In the genomic region with DNA sequence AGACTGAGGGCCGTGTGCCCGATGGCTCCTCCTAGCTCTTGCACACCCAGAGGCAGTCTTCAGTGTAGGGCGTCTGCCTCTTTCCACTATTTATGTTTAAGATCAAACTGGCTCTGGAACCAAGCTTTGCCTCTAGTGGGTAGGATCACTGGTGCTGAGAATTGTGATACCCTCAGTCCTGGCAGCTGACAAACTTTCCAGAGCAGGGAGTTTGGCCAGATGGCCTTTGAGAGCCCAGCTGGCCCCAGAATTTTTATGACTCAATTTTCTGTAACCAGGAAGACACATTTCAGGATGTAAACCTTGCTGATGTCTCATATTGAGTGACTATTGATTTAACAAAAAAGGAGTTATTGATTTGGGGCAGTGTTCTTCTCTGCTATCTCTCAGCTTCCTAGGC, we compare ENCODE assay signal across 18 cellular contexts. TPM values are rescaled to one million over a fixed set of nuclear protein-coding genes. Genes with fewer than 3 reads are reported as not detected.
DNase-seq lines count a peak whose midpoint lies in the region; ATAC-seq, FAIRE-seq and TF ChIP-seq lines count a peak whose summit lies in the region.
"Had no signal": no experiment of that assay in that cellular context is flagged by ENCODE, and none has a peak within 500 bp of the region (broad histone marks: within the 10 kb centered on the region; RNA-seq: fewer than 3 reads in every experiment).

No MANE protein-coding gene starts in this region.

- peak; percentile 11 for DNase-seq in AG10803 (ENCODE audit: low read depth)
- DNase-seq in LHCN-M2 (ENCODE audit: low read depth): peak; percentile 34
- DNase-seq in cerebellar cortex (ENCODE audit: low spot score): peak; percentile 61
- no peak for DNase-seq in lung (ENCODE audit: low spot score)
- DNase-seq in stimulated activated CD4-positive, alpha-beta T cell treated with anti-CD3 and anti-CD28 coated beads, Interleukin-2, amount 100 ng/mL, for 48 hours: no peak
- DNase-seq in activated CD8-positive, alpha-beta memory T cell treated with anti-CD3 and anti-CD28 coated beads, Interleukin-2, amount 50 U/mL, for 4 hours: no peak
- no peak for DNase-seq in HTR-8/SVneo (ENCODE audit: insufficient read length, low spot score)
- DNase-seq: activated CD4-positive, CD25-positive, alpha-beta regulatory T cell treated with anti-CD3 and anti-CD28 coated beads, Interleukin-2, amount 50 U/mL, for 72 hours; activated CD8-positive, alpha-beta memory T cell treated with anti-CD3 and anti-CD28 coated beads, Interleukin-2, amount 50 U/mL, for 48 hours; activated naive CD8-positive, alpha-beta T cell treated with anti-CD3 and anti-CD28 coated beads, Interleukin-2, amount 10 ng/mL, durations not matched to agents 7 days and 5 days; DMS79; mesendoderm; MM.1S; NCI-H2227 treated with DMSO at 0.1 percent for 48 hours; nucleus accumbens; OCI-M1 had no signal

- H3K27ac ChIP-seq in lung (ENCODE audit: low read depth in 1 of 2, low read length in 1 of 2): peak overlapping the region; percentile 35 to 79
- H3K27ac ChIP-seq: thoracic aorta had no signal

- no peak for FAIRE-seq in HTR-8/SVneo (lab: Jason Lieb, UNC)

- no peak for TF ChIP-seq CTCF in AG10803 (conservative IDR thresholded peaks at IDR 0.05; ENCODE audit: low read length)
- TF ChIP-seq CTCF in lung (IDR thresholded peaks at IDR 0.05; ENCODE audit: control extremely low read depth, extremely low read depth): no peak

- H3K4me1 ChIP-seq in lung (ENCODE audit: control insufficient read depth in 2 of 2, insufficient read depth in 2 of 2, low read length in 2 of 2): peaks cover 15 to 28% of the 10 kb centered on the region in 2 donors

- H3K36me3 ChIP-seq in lung (ENCODE audit: control insufficient read depth in 2 of 2, insufficient read depth in 2 of 2, low read length in 2 of 2): no peaks in the 10 kb centered on the region
- H3K36me3 ChIP-seq: thoracic aorta had no signal

- H3K4me3 ChIP-seq in AG10803 (ENCODE audit: low read length): no peak overlapping the region
- H3K4me3 ChIP-seq in lung: no peak overlapping the region
- H3K4me3 ChIP-seq: thoracic aorta had no signal

- ATAC-seq in lung (ENCODE audit: insufficient read depth, low FRiP score) (no peak), HG03280 (IDR thresholded peaks at IDR 0.05; ENCODE audit: unreplicated experiment) (no peak)

- H3K9me3 ChIP-seq in lung (ENCODE audit: control insufficient read depth in 2 of 2, insufficient read depth in 1 of 2, low read length in 1 of 2): peaks cover 0 to 2% of the 10 kb centered on the region in 2 donors
- H3K9me3 ChIP-seq: thoracic aorta had no signal

- 70 to 81% methylated on average over 3 of the region's 3 CpGs for WGBS in lung, 2 donors

- H3K27me3 ChIP-seq in lung (ENCODE audit: control insufficient read depth, insufficient read depth): no peaks in the 10 kb centered on the region

RNA-seq across cellular contexts. Expression of gene COQ8A, which starts 6.7 kb away (rescaled TPM):
- total RNA-seq in LHCN-M2 (2014; rRNA removed) (6.3 and 8.7 TPM in 2 replicates), lung (10 to 100 TPM; 27.4 to 50.5 TPM)
- polyA plus RNA-seq in LHCN-M2 (2012): 3.0 TPM
- 10 to 100 TPM; 16.2 to 30.7 TPM for polyA plus RNA-seq in lung

Comparison
In these comparisons a context has a peak if more than half of its experiments do, and no peak if none do; other contexts are left out.
1. DNase-seq: peak in AG10803 (single experiment), LHCN-M2 (single experiment) and cerebellar cortex (single experiment); none in lung (single experiment), stimulated activated CD4-positive, alpha-beta T cell treated with anti-CD3 and anti-CD28 coated beads, Interleukin-2, amount 100 ng/mL, for 48 hours (0 of 2), activated CD8-positive, alpha-beta memory T cell treated with anti-CD3 and anti-CD28 coated beads, Interleukin-2, amount 50 U/mL, for 4 hours (single experiment) and HTR-8/SVneo (single experiment).